ENCODE assay signal across 15 cellular contexts in genomic region chr12:44088647-44089046, GRCh38.
DNase-seq lines count a peak whose midpoint lies in the region; ATAC-seq and TF ChIP-seq lines count a peak whose summit lies in the region.
"Had no signal": no experiment of that assay in that cellular context is flagged by ENCODE, and none has a peak within 500 bp of the region (broad histone marks: within the 10 kb centered on the region; RNA-seq: fewer than 3 reads in every experiment).

No MANE protein-coding gene starts in this region.

- POLR2A ChIA-PET in Caco-2 (lab: Charles Lee), result no interaction called here

- H3K27ac ChIP-seq in heart left ventricle (no peak overlapping the region), left ventricle myocardium inferior (replicated peaks) (no peak overlapping the region)
- H3K27ac ChIP-seq: BLaER1 had no signal

- H3K4me3 ChIP-seq in heart left ventricle (no peak overlapping the region), left ventricle myocardium inferior (no peak overlapping the region), epithelial cell of esophagus (ENCODE audit: low read length) (no peak overlapping the region), Caco-2 (ENCODE audit: low read depth, low read length) (no peak overlapping the region)
- H3K4me3 ChIP-seq: BLaER1 had no signal

- peaks cover 0 to 4% (median 0%) of the 10 kb centered on the region in 12 donors for H3K4me1 ChIP-seq in heart left ventricle
- peaks cover 4% of the 10 kb centered on the region for H3K4me1 ChIP-seq in left ventricle myocardium inferior
- no peaks in the 10 kb centered on the region for H3K4me1 ChIP-seq in Caco-2
- H3K4me1 ChIP-seq: BLaER1 had no signal

- H3K27ac Mint-ChIP-seq in Caco-2 (ENCODE audit: unreplicated experiment), result no peak overlapping the region
- H3K27ac Mint-ChIP-seq: CD8-positive, alpha-beta memory T cell; H9 had no signal

- TF ChIP-seq CTCF in heart left ventricle (IDR thresholded peaks at IDR 0.05) (no peak), left ventricle myocardium inferior (IDR thresholded peaks at IDR 0.05; ENCODE audit: borderline replicate concordance) (no peak), epithelial cell of esophagus (IDR thresholded peaks at IDR 0.05; ENCODE audit: insufficient read depth, low read depth, low read length, missing control alignments) (no peak), Caco-2 (IDR thresholded peaks at IDR 0.05; ENCODE audit: insufficient read depth in 1 of 2, low read depth in 1 of 2, low read length in 1 of 2, severe bottlenecking in 1 of 2, unreplicated experiment in 1 of 2) (no peak)

- H3K36me3 ChIP-seq in heart left ventricle, result no peaks in the 10 kb centered on the region
- H3K36me3 ChIP-seq in left ventricle myocardium inferior, result no peaks in the 10 kb centered on the region
- H3K36me3 ChIP-seq in Caco-2 (ENCODE audit: control insufficient read depth, insufficient read depth, low read length), result no peaks in the 10 kb centered on the region
- H3K36me3 ChIP-seq: BLaER1 had no signal

- peak; percentile 37 to 70 (median 54) for ATAC-seq in heart left ventricle

- BruUV-seq in Caco-2 (replicated peaks; lab: Mats Ljungman, UMichigan), result no TSS peak

- TF ChIP-seq POLR2A in heart left ventricle (IDR thresholded peaks at IDR 0.05), result no peak

- WGBS in heart left ventricle, 4 donors, result 94 to 100% (median 98%) methylated on average over 1 of the region's 1 CpG

- CTCF ChIA-PET in Caco-2 (lab: Charles Lee), result no interaction called here

- no peaks in the 10 kb centered on the region for H3K27me3 Mint-ChIP-seq in Caco-2 (ENCODE audit: insufficient read depth, unreplicated experiment)
- H3K27me3 Mint-ChIP-seq: CD8-positive, alpha-beta memory T cell had no signal

- H3K4me3 Mint-ChIP-seq in Caco-2 (ENCODE audit: unreplicated experiment), result no peak overlapping the region
- H3K4me3 Mint-ChIP-seq: CD8-positive, alpha-beta memory T cell; H9 had no signal

- H3K36me3 Mint-ChIP-seq in Caco-2 (ENCODE audit: insufficient read depth, unreplicated experiment), result no peaks in the 10 kb centered on the region

- no peaks in the 10 kb centered on the region for H3K9me3 Mint-ChIP-seq in Caco-2 (ENCODE audit: unreplicated experiment)

- H3K27me3 ChIP-seq in heart left ventricle (no peaks in the 10 kb centered on the region), left ventricle myocardium inferior (ENCODE audit: low read depth) (no peaks in the 10 kb centered on the region), Caco-2 (replicated peaks; ENCODE audit: control insufficient read depth, insufficient read depth, low read length) (no peaks in the 10 kb centered on the region)
- H3K27me3 ChIP-seq: BLaER1 had no signal

- H3K4me1 Mint-ChIP-seq in Caco-2 (ENCODE audit: low read depth, unreplicated experiment), result no peaks in the 10 kb centered on the region
- H3K4me1 Mint-ChIP-seq: CD8-positive, alpha-beta memory T cell; H9 had no signal

- intact Hi-C loops in heart left ventricle (cut with DNase I), result no loop called here
- intact Hi-C loops in left ventricle myocardium inferior (cut with micrococcal nuclease), result no loop called here
- intact Hi-C loops in Caco-2 (cut with micrococcal nuclease; ENCODE audit: unreplicated experiment), result no loop called here

- peak; percentile 9 for DNase-seq in NCI-H1105 treated with DMSO at 0.1 percent for 48 hours (lab: John Stamatoyannopoulos, UW)
- no peak for DNase-seq in NCI-H1105 (lab: John Stamatoyannopoulos, UW)
- no peak for DNase-seq in heart left ventricle
- no peak for DNase-seq in left ventricle myocardium inferior
- peak; percentile 26 for DNase-seq in epithelial cell of esophagus (ENCODE audit: low read depth)
- no peak for DNase-seq in effector CD8-positive, alpha-beta T cell (lab: John Stamatoyannopoulos, UW)
- no peak for DNase-seq in Caco-2
- DNase-seq: 8988T; AML-193; CD8-positive, alpha-beta memory T cell; DMS79 treated with DMSO at 0.1 percent for 48 hours; EL; GOT3; H9 had no signal

- H3K9me3 ChIP-seq in heart left ventricle (no peaks in the 10 kb centered on the region), left ventricle myocardium inferior (replicated peaks) (no peaks in the 10 kb centered on the region), Caco-2 (no peaks in the 10 kb centered on the region)

Comparison
In these comparisons a context has a peak if more than half of its experiments do, and no peak if none do; other contexts are left out.
1. DNase-seq: peak in NCI-H1105 treated with DMSO at 0.1 percent for 48 hours (single experiment) and epithelial cell of esophagus (single experiment); none in NCI-H1105 (single experiment), heart left ventricle (0 of 5), left ventricle myocardium inferior (single experiment), effector CD8-positive, alpha-beta T cell (single experiment) and Caco-2 (0 of 2).